Comparison of ENCODE assay signal across 2 cellular contexts in the genomic region with DNA sequence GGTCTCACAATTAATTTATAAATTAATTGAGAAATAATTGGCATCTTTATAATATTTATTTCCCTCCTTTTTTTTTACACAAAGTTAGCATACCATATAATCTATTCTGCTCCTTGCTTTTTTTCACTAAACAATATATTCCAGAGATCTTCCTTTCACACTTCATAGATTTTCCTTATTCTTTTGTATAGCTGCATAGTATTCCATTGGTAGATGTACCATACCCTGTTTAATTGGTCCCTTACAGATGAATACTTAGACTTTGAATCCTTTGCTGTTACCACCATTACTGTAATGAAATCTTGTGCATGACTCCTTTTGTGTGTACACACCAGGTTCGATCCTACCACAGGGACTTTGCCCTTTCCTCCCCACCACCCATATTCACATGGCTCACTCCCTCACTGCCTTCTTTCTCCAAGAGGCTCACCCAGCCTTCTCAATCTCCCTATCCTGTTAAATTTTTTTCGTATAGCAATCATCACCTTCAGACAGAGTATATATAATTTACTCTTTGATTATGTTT.
TF ChIP-seq lines count a peak whose summit lies in the region.

No MANE protein-coding gene starts in this region.

TF ChIP-seq in HepG2, 621 proteins besides CTCF, POLR2A, EP300 and RAD21 (continues in another document):
- TF ChIP-seq ZBTB42 (CRISPR knock-in tag; IDR thresholded peaks at IDR 0.05): no peak
- TF ChIP-seq HNF4G (IDR thresholded peaks at IDR 0.05; ENCODE audit: borderline replicate concordance, low read depth, low read length): peak; percentile 59
- no peak for TF ChIP-seq HNF4G (CRISPR knock-in tag; IDR thresholded peaks at IDR 0.05; ENCODE audit: borderline replicate concordance, low read depth)
- no peak for TF ChIP-seq ZNF292 (CRISPR knock-in tag; IDR thresholded peaks at IDR 0.05; ENCODE audit: borderline replicate concordance, low read depth)
- TF ChIP-seq PLRG1 (conservative IDR thresholded peaks at IDR 0.05): no peak
- TF ChIP-seq FOXA3 (CRISPR knock-in tag; IDR thresholded peaks at IDR 0.05): peak; percentile 58
- TF ChIP-seq, protein P1, sequence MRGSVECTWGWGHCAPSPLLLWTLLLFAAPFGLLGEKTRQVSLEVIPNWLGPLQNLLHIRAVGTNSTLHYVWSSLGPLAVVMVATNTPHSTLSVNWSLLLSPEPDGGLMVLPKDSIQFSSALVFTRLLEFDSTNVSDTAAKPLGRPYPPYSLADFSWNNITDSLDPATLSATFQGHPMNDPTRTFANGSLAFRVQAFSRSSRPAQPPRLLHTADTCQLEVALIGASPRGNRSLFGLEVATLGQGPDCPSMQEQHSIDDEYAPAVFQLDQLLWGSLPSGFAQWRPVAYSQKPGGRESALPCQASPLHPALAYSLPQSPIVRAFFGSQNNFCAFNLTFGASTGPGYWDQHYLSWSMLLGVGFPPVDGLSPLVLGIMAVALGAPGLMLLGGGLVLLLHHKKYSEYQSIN (CRISPR knock-in tag; IDR thresholded peaks at IDR 0.05; ENCODE audit: borderline replicate concordance): no peak
- peak; percentile 30; the same call in 1 of the 2 replicates for TF ChIP-seq ZMYM2 (CRISPR knock-in tag; IDR thresholded peaks at IDR 0.05)
- no peak for TF ChIP-seq ZNF350 (CRISPR knock-in tag; IDR thresholded peaks at IDR 0.05; ENCODE audit: borderline replicate concordance, low read depth)
- no peak for TF ChIP-seq ZNF557 (CRISPR knock-in tag; IDR thresholded peaks at IDR 0.05)
- peak; percentile 39; the same call in 1 of the 2 replicates for TF ChIP-seq ZNF7 (CRISPR knock-in tag; IDR thresholded peaks at IDR 0.05)
- 0 out of 2 replicates have a peak, but pooled peaks have one; percentile 41 for TF ChIP-seq KDM1A (CRISPR knock-in tag; IDR thresholded peaks at IDR 0.05)
- TF ChIP-seq, protein P2, sequence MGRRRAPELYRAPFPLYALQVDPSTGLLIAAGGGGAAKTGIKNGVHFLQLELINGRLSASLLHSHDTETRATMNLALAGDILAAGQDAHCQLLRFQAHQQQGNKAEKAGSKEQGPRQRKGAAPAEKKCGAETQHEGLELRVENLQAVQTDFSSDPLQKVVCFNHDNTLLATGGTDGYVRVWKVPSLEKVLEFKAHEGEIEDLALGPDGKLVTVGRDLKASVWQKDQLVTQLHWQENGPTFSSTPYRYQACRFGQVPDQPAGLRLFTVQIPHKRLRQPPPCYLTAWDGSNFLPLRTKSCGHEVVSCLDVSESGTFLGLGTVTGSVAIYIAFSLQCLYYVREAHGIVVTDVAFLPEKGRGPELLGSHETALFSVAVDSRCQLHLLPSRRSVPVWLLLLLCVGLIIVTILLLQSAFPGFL (CRISPR knock-in tag; IDR thresholded peaks at IDR 0.05): no peak
- no peak for TF ChIP-seq PHF8 (CRISPR knock-in tag; IDR thresholded peaks at IDR 0.05)
- TF ChIP-seq, protein P3, sequence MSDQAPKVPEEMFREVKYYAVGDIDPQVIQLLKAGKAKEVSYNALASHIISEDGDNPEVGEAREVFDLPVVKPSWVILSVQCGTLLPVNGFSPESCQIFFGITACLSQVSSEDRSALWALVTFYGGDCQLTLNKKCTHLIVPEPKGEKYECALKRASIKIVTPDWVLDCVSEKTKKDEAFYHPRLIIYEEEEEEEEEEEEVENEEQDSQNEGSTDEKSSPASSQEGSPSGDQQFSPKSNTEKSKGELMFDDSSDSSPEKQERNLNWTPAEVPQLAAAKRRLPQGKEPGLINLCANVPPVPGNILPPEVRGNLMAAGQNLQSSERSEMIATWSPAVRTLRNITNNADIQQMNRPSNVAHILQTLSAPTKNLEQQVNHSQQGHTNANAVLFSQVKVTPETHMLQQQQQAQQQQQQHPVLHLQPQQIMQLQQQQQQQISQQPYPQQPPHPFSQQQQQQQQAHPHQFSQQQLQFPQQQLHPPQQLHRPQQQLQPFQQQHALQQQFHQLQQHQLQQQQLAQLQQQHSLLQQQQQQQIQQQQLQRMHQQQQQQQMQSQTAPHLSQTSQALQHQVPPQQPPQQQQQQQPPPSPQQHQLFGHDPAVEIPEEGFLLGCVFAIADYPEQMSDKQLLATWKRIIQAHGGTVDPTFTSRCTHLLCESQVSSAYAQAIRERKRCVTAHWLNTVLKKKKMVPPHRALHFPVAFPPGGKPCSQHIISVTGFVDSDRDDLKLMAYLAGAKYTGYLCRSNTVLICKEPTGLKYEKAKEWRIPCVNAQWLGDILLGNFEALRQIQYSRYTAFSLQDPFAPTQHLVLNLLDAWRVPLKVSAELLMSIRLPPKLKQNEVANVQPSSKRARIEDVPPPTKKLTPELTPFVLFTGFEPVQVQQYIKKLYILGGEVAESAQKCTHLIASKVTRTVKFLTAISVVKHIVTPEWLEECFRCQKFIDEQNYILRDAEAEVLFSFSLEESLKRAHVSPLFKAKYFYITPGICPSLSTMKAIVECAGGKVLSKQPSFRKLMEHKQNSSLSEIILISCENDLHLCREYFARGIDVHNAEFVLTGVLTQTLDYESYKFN (CRISPR knock-in tag; conservative IDR thresholded peaks at IDR 0.05): 0 out of 2 replicates have a peak, but pooled peaks have one; percentile 31
- no peak for TF ChIP-seq MEIS2 (CRISPR knock-in tag; IDR thresholded peaks at IDR 0.05)
- TF ChIP-seq, protein P4, sequence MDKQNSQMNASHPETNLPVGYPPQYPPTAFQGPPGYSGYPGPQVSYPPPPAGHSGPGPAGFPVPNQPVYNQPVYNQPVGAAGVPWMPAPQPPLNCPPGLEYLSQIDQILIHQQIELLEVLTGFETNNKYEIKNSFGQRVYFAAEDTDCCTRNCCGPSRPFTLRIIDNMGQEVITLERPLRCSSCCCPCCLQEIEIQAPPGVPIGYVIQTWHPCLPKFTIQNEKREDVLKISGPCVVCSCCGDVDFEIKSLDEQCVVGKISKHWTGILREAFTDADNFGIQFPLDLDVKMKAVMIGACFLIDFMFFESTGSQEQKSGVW (CRISPR knock-in tag; IDR thresholded peaks at IDR 0.05; ENCODE audit: borderline replicate concordance): no peak
- 0 out of 2 replicates have a peak, but pooled peaks have one; percentile 46 for TF ChIP-seq RCOR2 (CRISPR knock-in tag; IDR thresholded peaks at IDR 0.05)
- peak; percentile 66 for TF ChIP-seq HNF4A (CRISPR knock-in tag; IDR thresholded peaks at IDR 0.05)
- no peak for TF ChIP-seq CBX2 (IDR thresholded peaks at IDR 0.05; ENCODE audit: low read depth, low read length)
- TF ChIP-seq CBX2 (CRISPR knock-in tag; IDR thresholded peaks at IDR 0.05; ENCODE audit: low read depth): no peak
- TF ChIP-seq ZMYM3 (CRISPR knock-in tag; IDR thresholded peaks at IDR 0.05): peak; percentile 48; the same call in 1 of the 2 replicates
- TF ChIP-seq GATAD2A (CRISPR knock-in tag; IDR thresholded peaks at IDR 0.05): 0 out of 2 replicates have a peak, but pooled peaks have one; percentile 26
- no peak for TF ChIP-seq FOXA1 (IDR thresholded peaks at IDR 0.05)
- TF ChIP-seq FOXA1 (CRISPR knock-in tag; IDR thresholded peaks at IDR 0.05): peak; percentile 46
- no peak for TF ChIP-seq HOXA7 (CRISPR knock-in tag; IDR thresholded peaks at IDR 0.05)

TF ChIP-seq in K562, 482 proteins besides CTCF, POLR2A, EP300 and RAD21:
- TF ChIP-seq ZNF584 (CRISPR knock-in tag; IDR thresholded peaks at IDR 0.05; ENCODE audit: low read depth) (no peak), RBM25 (IDR thresholded peaks at IDR 0.05; ENCODE audit: low read depth, low read length, severe bottlenecking) (peak; percentile 37)
